ENCODE assay signal across 1 cellular context in the genomic region with DNA sequence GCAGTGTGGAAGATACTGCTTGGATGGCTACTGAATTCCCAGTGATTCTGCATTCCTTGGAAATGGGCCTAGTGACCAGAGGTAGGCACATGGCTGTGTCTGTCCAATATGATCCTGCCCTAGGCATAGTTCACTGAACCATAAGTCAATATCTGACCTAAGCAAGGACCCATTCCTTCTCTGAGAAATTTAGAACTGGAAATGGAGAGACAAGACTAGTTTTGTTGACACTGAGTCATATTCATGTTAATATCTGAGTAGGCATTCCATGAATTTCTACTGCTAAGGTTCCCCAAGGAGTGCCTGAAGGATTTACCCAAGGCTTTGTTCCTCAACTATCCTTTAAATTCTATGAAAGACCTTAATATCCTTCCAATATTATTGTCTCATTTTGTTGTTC.
TF ChIP-seq lines count a peak whose summit lies in the region.

No MANE protein-coding gene starts in this region.

TF ChIP-seq in SK-N-SH, 30 proteins besides CTCF, POLR2A, EP300 and RAD21 (continued from another document):
- TF ChIP-seq, protein P1, sequence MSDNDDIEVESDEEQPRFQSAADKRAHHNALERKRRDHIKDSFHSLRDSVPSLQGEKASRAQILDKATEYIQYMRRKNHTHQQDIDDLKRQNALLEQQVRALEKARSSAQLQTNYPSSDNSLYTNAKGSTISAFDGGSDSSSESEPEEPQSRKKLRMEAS (IDR thresholded peaks at IDR 0.05; ENCODE audit: low read depth) = no peak
- no peak for TF ChIP-seq NFIC (IDR thresholded peaks at IDR 0.05; ENCODE audit: borderline replicate concordance)
- no peak for TF ChIP-seq GATA2 (CRISPR knock-in tag; IDR thresholded peaks at IDR 0.05)
- TF ChIP-seq, protein P2, sequence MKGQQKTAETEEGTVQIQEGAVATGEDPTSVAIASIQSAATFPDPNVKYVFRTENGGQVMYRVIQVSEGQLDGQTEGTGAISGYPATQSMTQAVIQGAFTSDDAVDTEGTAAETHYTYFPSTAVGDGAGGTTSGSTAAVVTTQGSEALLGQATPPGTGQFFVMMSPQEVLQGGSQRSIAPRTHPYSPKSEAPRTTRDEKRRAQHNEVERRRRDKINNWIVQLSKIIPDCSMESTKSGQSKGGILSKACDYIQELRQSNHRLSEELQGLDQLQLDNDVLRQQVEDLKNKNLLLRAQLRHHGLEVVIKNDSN (IDR thresholded peaks at IDR 0.05; ENCODE audit: borderline replicate concordance, low read depth) = no peak
- TF ChIP-seq RFX5 (IDR thresholded peaks at IDR 0.05; ENCODE audit: low read length) = no peak
- TF ChIP-seq FOXJ3 (CRISPR knock-in tag; IDR thresholded peaks at IDR 0.05) = no peak
